In genomic region chr10:132709471-132709951, GRCh38 we compare ENCODE assay signal across 30 cellular contexts.
DNase-seq lines count a peak whose midpoint lies in the region; ATAC-seq and TF ChIP-seq lines count a peak whose summit lies in the region.
"Had no signal": no experiment of that assay in that cellular context is flagged by ENCODE, and none has a peak within 500 bp of the region (broad histone marks: within the 10 kb centered on the region; RNA-seq: fewer than 3 reads in every experiment).

No MANE protein-coding gene starts in this region.

- WGBS in aorta, 2 donors = 88 to 91% methylated on average over 13 of the region's 13 CpGs

- peaks cover 37% of the 10 kb centered on the region for H3K36me3 Mint-ChIP-seq in nephron progenitor cell (ENCODE audit: low read depth)

- no peaks in the 10 kb centered on the region for H3K27me3 ChIP-seq in aorta (ENCODE audit: control insufficient read depth in 1 of 2, insufficient read depth in 2 of 2, low read length in 1 of 2)
- H3K27me3 ChIP-seq: esophagus muscularis mucosa, foreskin keratinocyte, heart right ventricle, pancreas, stomach, tibial nerve had no signal

- peaks cover 13% of the 10 kb centered on the region for H3K27me3 Mint-ChIP-seq in nephron progenitor cell (ENCODE audit: low read depth, poor library complexity)
- H3K27me3 Mint-ChIP-seq: activated CD8-positive, alpha-beta memory T cell treated with anti-CD3 and anti-CD28 coated beads, Interleukin-2, amount 10 ng/mL, durations not matched to agents 7 days and 5 days; CD4-positive, alpha-beta T cell; central memory CD8-positive, alpha-beta T cell; dendritic cell treated with granulocyte-macrophage colony-stimulating factor and Interleukin-4, amounts not matched to agents 40 ng/mL and 50 ng/mL, for 4 days had no signal

- peaks cover 37% of the 10 kb centered on the region for H3K9me3 Mint-ChIP-seq in nephron progenitor cell

- no peak overlapping the region for H3K4me3 Mint-ChIP-seq in nephron progenitor cell
- H3K4me3 Mint-ChIP-seq: activated CD8-positive, alpha-beta memory T cell treated with anti-CD3 and anti-CD28 coated beads, Interleukin-2, amount 10 ng/mL, durations not matched to agents 7 days and 5 days; activated T-cell treated with anti-CD3 and anti-CD28 coated beads, Interleukin-2, amount 50 U/mL, for 4 hours; CD4-positive, alpha-beta T cell; central memory CD8-positive, alpha-beta T cell; dendritic cell treated with granulocyte-macrophage colony-stimulating factor and Interleukin-4, amounts not matched to agents 40 ng/mL and 50 ng/mL, for 4 days; neural crest cell; T-helper 1 cell treated with Interleukin-12 subunit alpha and Interleukin-12 subunit beta and Interleukin-4 antibody, amounts not matched to agents 30 μg/mL and 1 μg/mL, for 36 hours had no signal

- H3K36me3 ChIP-seq in aorta (ENCODE audit: control insufficient read depth in 1 of 2, insufficient read depth in 2 of 2, low read length in 1 of 2) = peaks cover 0 to 2% of the 10 kb centered on the region in 2 donors

- no peak for ATAC-seq in aorta (ENCODE audit: low FRiP score)
- ATAC-seq: activated CD8-positive, alpha-beta memory T cell treated with anti-CD3 and anti-CD28 coated beads, Interleukin-2, amount 10 ng/mL, durations not matched to agents 7 days and 5 days; activated T-cell treated with anti-CD3 and anti-CD28 coated beads, Interleukin-2, amount 50 U/mL, for 4 hours; foreskin keratinocyte; heart right ventricle; pancreas had no signal

- H3K9me3 ChIP-seq in aorta (ENCODE audit: control insufficient read depth, low read length) = no peaks in the 10 kb centered on the region
- H3K9me3 ChIP-seq: pancreas had no signal

- no peak overlapping the region for H3K27ac ChIP-seq in aorta (ENCODE audit: low read depth in 1 of 2, low read length in 2 of 2)
- H3K27ac ChIP-seq: 22Rv1, esophagus muscularis mucosa, foreskin keratinocyte, heart right ventricle, pancreas, SK-N-MC, stomach had no signal

- no peak overlapping the region for H3K4me3 ChIP-seq in aorta (ENCODE audit: low read length in 2 of 2)
- H3K4me3 ChIP-seq: esophagus muscularis mucosa, heart right ventricle, pancreas, SK-N-MC, stomach, tibial nerve had no signal

- H3K4me1 Mint-ChIP-seq in nephron progenitor cell = peaks cover 30% of the 10 kb centered on the region
- H3K4me1 Mint-ChIP-seq: activated CD8-positive, alpha-beta memory T cell treated with anti-CD3 and anti-CD28 coated beads, Interleukin-2, amount 10 ng/mL, durations not matched to agents 7 days and 5 days; central memory CD8-positive, alpha-beta T cell had no signal

- intact Hi-C loops in cardiac septum (cut with DNase I) (no loop called here), aorta (cut with DNase I) (no loop called here)

- no peaks in the 10 kb centered on the region for H3K4me1 ChIP-seq in aorta (ENCODE audit: control insufficient read depth in 1 of 2, insufficient read depth in 2 of 2, low read length in 2 of 2)
- H3K4me1 ChIP-seq: foreskin keratinocyte, pancreas had no signal

- TF ChIP-seq CTCF in nephron progenitor cell (IDR thresholded peaks at IDR 0.05) = no peak

- no peak overlapping the region for H3K27ac Mint-ChIP-seq in nephron progenitor cell
- H3K27ac Mint-ChIP-seq: activated CD8-positive, alpha-beta memory T cell treated with anti-CD3 and anti-CD28 coated beads, Interleukin-2, amount 10 ng/mL, durations not matched to agents 7 days and 5 days; CD4-positive, alpha-beta T cell; dendritic cell treated with granulocyte-macrophage colony-stimulating factor and Interleukin-4, amounts not matched to agents 40 ng/mL and 50 ng/mL, for 4 days; T-helper 1 cell treated with Interleukin-12 subunit alpha and Interleukin-12 subunit beta and Interleukin-4 antibody, amounts not matched to agents 30 μg/mL and 1 μg/mL, for 36 hours had no signal

- DNase-seq in activated effector memory CD4-positive, alpha-beta T cell treated with anti-CD3 and anti-CD28 coated beads, Interleukin-2, amount 50 U/mL, for 16 hours = peak; percentile 57
- DNase-seq in activated effector memory CD4-positive, alpha-beta T cell treated with Interleukin-2 at 50 U/mL for 16 hours = no peak
- peak; percentile 71 for DNase-seq in cardiac septum (ENCODE audit: low spot score)
- DNase-seq in nephron progenitor cell = peak; percentile 2
- DNase-seq in aorta = peak; percentile 22 to 50
- DNase-seq in NOMO-1 (lab: John Stamatoyannopoulos, UW; ENCODE audit: unreplicated experiment in 2 of 2) = no peak
- no peak for DNase-seq in activated naive CD4-positive, alpha-beta T cell treated with Interleukin-2 at 50 U/mL for 16 hours
- no peak for DNase-seq in HK-2 (ENCODE audit: unreplicated experiment)
- DNase-seq: activated CD8-positive, alpha-beta memory T cell treated with anti-CD3 and anti-CD28 coated beads, Interleukin-2, amount 10 ng/mL, durations not matched to agents 7 days and 5 days; activated T-cell treated with anti-CD3 and anti-CD28 coated beads, Interleukin-2, amount 50 U/mL, for 4 hours; DND-41; foreskin keratinocyte; kidney glomerular epithelial cell; NCI-H146; NCI-H2171; NCI-H510A; RPMI8226; stimulated activated CD4-positive, alpha-beta T cell treated with anti-CD3 and anti-CD28 coated beads, Interleukin-4, amount 100 ng/mL, for 1 hour; stomach had no signal

Comparison
In these comparisons a context has a peak if more than half of its experiments do, and no peak if none do; other contexts are left out.
1. DNase-seq: peak in activated effector memory CD4-positive, alpha-beta T cell treated with anti-CD3 and anti-CD28 coated beads, Interleukin-2, amount 50 U/mL, for 16 hours (single experiment), cardiac septum (single experiment), nephron progenitor cell (single experiment) and aorta (2 of 2); none in activated effector memory CD4-positive, alpha-beta T cell treated with Interleukin-2 at 50 U/mL for 16 hours (single experiment), NOMO-1 (0 of 2), activated naive CD4-positive, alpha-beta T cell treated with Interleukin-2 at 50 U/mL for 16 hours (single experiment) and HK-2 (single experiment).